In genomic region chr14:36633580-36633979, GRCh38 we compare ENCODE assay signal across 34 cellular contexts. TPM values are rescaled to one million over a fixed set of nuclear protein-coding genes. Genes with fewer than 3 reads are reported as not detected.
"Had no signal": no experiment of that assay in that cellular context is flagged by ENCODE, and none has a peak within 500 bp of the region (broad histone marks: within the 10 kb centered on the region; RNA-seq: fewer than 3 reads in every experiment).

No MANE protein-coding gene starts in this region.

- H3K27me3 ChIP-seq: MG63 had no signal

- DNase-seq: Karpas-422, Kasumi-1, MG63, MM.1S, MV-4-11, NCI-H1048, NCI-H1092, NCI-H1092 treated with DMSO at 0.1 percent for 48 hours, NCI-H1105, NCI-H1105 treated with DMSO at 0.1 percent for 48 hours, NCI-H1417 treated with DMSO at 0.1 percent for 48 hours, NCI-H1436, NCI-H1436 treated with DMSO at 0.1 percent for 48 hours, NCI-H146, NCI-H1694, NCI-H1694 treated with DMSO at 0.1 percent for 48 hours, NCI-H1930, NCI-H2029, NCI-H2029 treated with DMSO at 0.1 percent for 48 hours, NCI-H2081, NCI-H2081 treated with DMSO at 0.1 percent for 48 hours, NCI-H2107, NCI-H2171, NCI-H2227 treated with DMSO at 0.1 percent for 48 hours, NCI-H226, NCI-H345, NCI-H446, NCI-H446 treated with DMSO at 0.1 percent for 48 hours, NCI-H510A, NCI-H510A treated with DMSO at 0.1 percent for 48 hours, NCI-H524, NCI-H524 treated with DMSO at 0.1 percent for 48 hours had no signal

- H3K9me3 ChIP-seq: MG63 had no signal

- H3K4me3 ChIP-seq: MG63 had no signal

- H3K36me3 ChIP-seq: MG63 had no signal

RNA-seq across cellular contexts. Expression of gene NKX2-8, which starts 51.2 kb away (rescaled TPM):
- total RNA-seq: LHCN-M2, M059J had no signal
